Comparison of ENCODE assay signal across 13 cellular contexts in the genomic region with DNA sequence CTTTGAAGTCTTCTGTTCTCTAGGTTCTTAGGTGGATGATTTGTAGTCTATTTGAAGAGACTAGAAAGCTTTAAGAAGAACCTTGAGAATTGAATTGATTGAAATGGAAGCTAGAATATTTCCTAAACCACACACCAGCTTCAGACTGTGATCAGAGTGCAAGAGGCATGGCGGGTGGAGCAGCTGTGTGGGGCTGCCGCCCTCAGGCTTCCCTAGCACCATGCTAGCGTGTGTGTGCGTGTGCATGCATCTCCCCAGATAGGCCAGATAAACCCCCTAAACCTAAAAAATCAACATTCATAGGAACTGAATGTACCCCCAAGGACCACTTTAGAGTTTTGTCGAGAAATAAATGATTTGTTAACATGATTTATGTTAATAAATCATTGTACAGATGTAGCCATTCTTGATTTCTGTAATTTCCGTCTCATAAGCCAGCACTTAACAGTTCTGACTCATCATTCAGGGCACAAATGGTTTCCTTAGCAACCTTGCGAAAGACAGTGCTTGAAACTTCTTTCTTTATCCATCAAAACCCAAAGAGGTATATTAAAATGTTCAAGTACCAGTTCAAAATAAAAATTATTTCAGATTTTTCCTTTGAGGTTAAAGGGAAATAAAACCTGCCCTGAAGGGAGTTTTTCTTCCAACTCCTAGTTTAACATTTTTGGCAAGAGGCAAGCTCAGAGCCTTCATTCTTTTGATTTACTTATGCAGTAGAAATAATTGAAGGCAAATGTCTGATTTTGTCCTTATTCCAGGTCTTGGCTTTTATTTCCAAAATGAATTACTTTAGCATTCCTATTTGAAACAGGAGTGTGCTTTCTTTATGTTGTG.
DNase-seq lines count a peak whose midpoint lies in the region; ATAC-seq and TF ChIP-seq lines count a peak whose summit lies in the region.
"Had no signal": no experiment of that assay in that cellular context is flagged by ENCODE, and none has a peak within 500 bp of the region (broad histone marks: within the 10 kb centered on the region; RNA-seq: fewer than 3 reads in every experiment).

No MANE protein-coding gene starts in this region.

- DNase-seq in natural killer cell treated with Interleukin-12 subunit alpha and Interleukin-12 subunit beta and Interleukin-15 and Interleukin-18, amount 100 ng/mL, for 72 hours (ENCODE audit: low spot score) = no peak
- DNase-seq in natural killer cell (no peak), amniotic epithelial cell (ENCODE audit: low read depth) (peak; percentile 90), fibroblast of villous mesenchyme (ENCODE audit: low read depth) (peak; percentile 79), retina (no peak), tibial nerve (ENCODE audit: low spot score in 2 of 2) (no peak)
- DNase-seq: cortex of kidney, immature natural killer cell, NCI-H146, occipital lobe, T-cell had no signal

- peaks cover 16% of the 10 kb centered on the region for H3K36me3 Mint-ChIP-seq in natural killer cell treated with Interleukin-12 subunit alpha and Interleukin-12 subunit beta and Interleukin-15 and Interleukin-18, amount 100 ng/mL, for 72 hours
- H3K36me3 Mint-ChIP-seq in natural killer cell = peaks cover 4% of the 10 kb centered on the region

- peaks cover 11 to 14% of the 10 kb centered on the region in 2 donors for H3K4me1 Mint-ChIP-seq in natural killer cell treated with Interleukin-12 subunit alpha and Interleukin-12 subunit beta and Interleukin-15 and Interleukin-18, amount 100 ng/mL, for 72 hours (ENCODE audit: low read depth in 2 of 2)
- no peaks in the 10 kb centered on the region for H3K4me1 Mint-ChIP-seq in natural killer cell
- H3K4me1 Mint-ChIP-seq: immature natural killer cell, T-cell had no signal

- no peaks in the 10 kb centered on the region for H3K9me3 Mint-ChIP-seq in natural killer cell treated with Interleukin-12 subunit alpha and Interleukin-12 subunit beta and Interleukin-15 and Interleukin-18, amount 100 ng/mL, for 72 hours
- H3K9me3 Mint-ChIP-seq in natural killer cell = no peaks in the 10 kb centered on the region
- H3K9me3 Mint-ChIP-seq: immature natural killer cell, T-cell had no signal

- no peaks in the 10 kb centered on the region for H3K27me3 Mint-ChIP-seq in natural killer cell treated with Interleukin-12 subunit alpha and Interleukin-12 subunit beta and Interleukin-15 and Interleukin-18, amount 100 ng/mL, for 72 hours
- no peaks in the 10 kb centered on the region for H3K27me3 Mint-ChIP-seq in natural killer cell (ENCODE audit: low read depth in 2 of 2)
- H3K27me3 Mint-ChIP-seq: T-cell had no signal

- peak overlapping the region; percentile 41 for H3K4me3 Mint-ChIP-seq in natural killer cell treated with Interleukin-12 subunit alpha and Interleukin-12 subunit beta and Interleukin-15 and Interleukin-18, amount 100 ng/mL, for 72 hours
- H3K4me3 Mint-ChIP-seq in natural killer cell = no peak overlapping the region
- H3K4me3 Mint-ChIP-seq: T-cell had no signal

- peaks cover 0 to 79% (median 6%) of the 10 kb centered on the region in 3 donors for H3K36me3 ChIP-seq in tibial nerve

- TF ChIP-seq EP300 in tibial nerve (IDR thresholded peaks at IDR 0.05) = no peak

- no peak for TF ChIP-seq POLR2A in tibial nerve (IDR thresholded peaks at IDR 0.05)

- peak overlapping the region in 1 of 2 donors; percentile 38 for H3K27ac Mint-ChIP-seq in natural killer cell treated with Interleukin-12 subunit alpha and Interleukin-12 subunit beta and Interleukin-15 and Interleukin-18, amount 100 ng/mL, for 72 hours
- no peak overlapping the region for H3K27ac Mint-ChIP-seq in natural killer cell
- H3K27ac Mint-ChIP-seq: immature natural killer cell, T-cell had no signal

- 62 to 67% methylated on average over 7 of the region's 7 CpGs for WGBS in tibial nerve, 2 donors

- H3K27me3 ChIP-seq in tibial nerve = no peaks in the 10 kb centered on the region

- peak in 1 of 2 donors; percentile 75 for ATAC-seq in natural killer cell treated with Interleukin-12 subunit alpha and Interleukin-12 subunit beta and Interleukin-15 and Interleukin-18, amount 100 ng/mL, for 72 hours
- ATAC-seq in natural killer cell (no peak), GM18520 (IDR thresholded peaks at IDR 0.05; ENCODE audit: unreplicated experiment) (no peak), HG03175 (IDR thresholded peaks at IDR 0.05; ENCODE audit: unreplicated experiment) (no peak)
- ATAC-seq: T-cell had no signal

- H3K4me1 ChIP-seq in tibial nerve = peaks cover 0 to 17% (median 0%) of the 10 kb centered on the region in 4 donors

- peak overlapping the region in 2 of 4 donors; percentile 20 to 36 for H3K27ac ChIP-seq in tibial nerve

- H3K9me3 ChIP-seq in tibial nerve = no peaks in the 10 kb centered on the region

- no peak overlapping the region for H3K4me3 ChIP-seq in fibroblast of villous mesenchyme (ENCODE audit: low read depth, low read length)
- no peak overlapping the region for H3K4me3 ChIP-seq in tibial nerve

- intact Hi-C loops in natural killer cell (cut with micrococcal nuclease) = no loop called here

- TF ChIP-seq CTCF in natural killer cell (IDR thresholded peaks at IDR 0.05) (no peak), fibroblast of villous mesenchyme (IDR thresholded peaks at IDR 0.05; ENCODE audit: insufficient read depth, low read depth, low read length) (no peak), tibial nerve (IDR thresholded peaks at IDR 0.05) (no peak)

Comparison
In these comparisons a context has a peak if more than half of its experiments do, and no peak if none do; other contexts are left out.
1. DNase-seq: peak in amniotic epithelial cell (single experiment) and fibroblast of villous mesenchyme (single experiment); none in natural killer cell treated with Interleukin-12 subunit alpha and Interleukin-12 subunit beta and Interleukin-15 and Interleukin-18, amount 100 ng/mL, for 72 hours (single experiment), natural killer cell (single experiment), retina (single experiment) and tibial nerve (0 of 2).